ENCODE assay signal across 26 cellular contexts in the genomic region with DNA sequence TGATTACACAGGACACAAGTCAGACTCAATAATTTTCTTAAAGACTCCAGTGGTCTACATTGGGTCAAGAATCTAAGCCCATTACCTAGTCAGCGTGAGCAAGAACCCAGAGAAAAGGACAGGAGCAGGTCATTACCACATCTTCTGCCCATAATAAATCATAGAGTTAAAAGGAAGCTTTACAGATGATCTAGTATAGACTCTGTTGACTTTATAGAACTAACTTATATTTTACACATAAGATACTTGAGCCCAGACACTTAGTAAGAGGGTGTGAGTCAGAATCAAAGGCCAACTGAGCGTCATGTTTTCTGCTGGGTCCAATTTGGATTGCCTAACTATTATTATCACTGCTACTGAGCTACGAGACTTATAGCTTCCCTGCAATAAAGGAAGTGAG.
DNase-seq lines count a peak whose midpoint lies in the region; TF ChIP-seq lines count a peak whose summit lies in the region.
"Had no signal": no experiment of that assay in that cellular context is flagged by ENCODE, and none has a peak within 500 bp of the region (broad histone marks: within the 10 kb centered on the region; RNA-seq: fewer than 3 reads in every experiment).

No MANE protein-coding gene starts in this region.

- intact Hi-C loops in CD4-positive, alpha-beta memory T cell (cut with micrococcal nuclease) = no loop called here

- H3K27ac Mint-ChIP-seq in CD4-positive, alpha-beta memory T cell = peak overlapping the region in 1 of 7 donors; percentile 22
- H3K27ac Mint-ChIP-seq: activated CD4-positive, alpha-beta T cell treated with anti-CD3 and anti-CD28 coated beads for 36 hours; naive thymus-derived CD4-positive, alpha-beta T cell; stimulated activated naive CD8-positive, alpha-beta T cell treated with anti-CD3 and anti-CD28 coated beads, Interleukin-15, Interleukin-2, amounts not matched to agents 100 ng/mL and 50 ng/mL, for 24 hours; T-helper 1 cell treated with Interleukin-12 subunit alpha and Interleukin-12 subunit beta and Interleukin-4 antibody, amounts not matched to agents 30 μg/mL and 1 μg/mL, for 36 hours had no signal

- H3K9me3 Mint-ChIP-seq in CD4-positive, alpha-beta memory T cell = peaks cover 0 to 8% (median under 1%) of the 10 kb centered on the region in 8 donors
- H3K9me3 Mint-ChIP-seq: activated T-cell treated with anti-CD3 and anti-CD28 coated beads, Interleukin-2, amount 50 U/mL, for 4 hours had no signal

- DNase-seq in Caki2 (ENCODE audit: low read depth) = peak; percentile 8
- DNase-seq in HT1080 (ENCODE audit: low read depth) = peak; percentile 64
- DNase-seq in astrocyte of the cerebellum (ENCODE audit: low read depth) = peak; percentile 9
- DNase-seq in foreskin fibroblast = peak; percentile 8 to 10
- DNase-seq in iPS-NIHi11 (ENCODE audit: low spot score) = no peak
- DNase-seq in activated T-cell treated with anti-CD3 and anti-CD28 coated beads, Interleukin-2, amount 50 U/mL, for 1 hour = no peak
- DNase-seq in NCI-H446 treated with DMSO at 0.1 percent for 48 hours (lab: John Stamatoyannopoulos, UW) = no peak
- DNase-seq in CD4-positive, alpha-beta memory T cell = no peak
- DNase-seq: activated CD4-positive, alpha-beta T cell treated with anti-CD3 and anti-CD28 coated beads for 36 hours; activated CD8-positive, alpha-beta memory T cell treated with anti-CD3 and anti-CD28 coated beads for 24 hours; activated naive CD4-positive, alpha-beta T cell; activated T-cell treated with anti-CD3 and anti-CD28 coated beads, Interleukin-2, amount 50 U/mL, for 4 hours; amniotic stem cell; effector CD4-positive, alpha-beta T cell; mesendoderm; MV-4-11; naive thymus-derived CD4-positive, alpha-beta T cell; NCI-H1694 treated with DMSO at 0.1 percent for 48 hours; NCI-H748 treated with DMSO at 0.1 percent for 48 hours; occipital lobe; SJCRH30; stimulated activated CD4-positive, alpha-beta T cell treated with anti-CD3 and anti-CD28 coated beads, Interleukin-4, amount 100 ng/mL, for 24 hours; tibial artery had no signal

- no peak overlapping the region for H3K27ac ChIP-seq in CD4-positive, alpha-beta memory T cell (ENCODE audit: low read depth, low read length)
- H3K27ac ChIP-seq: esophagus muscularis mucosa, SJCRH30, tibial artery had no signal

- no peaks in the 10 kb centered on the region for H3K27me3 ChIP-seq in CD4-positive, alpha-beta memory T cell (ENCODE audit: insufficient read depth, low read length)
- H3K27me3 ChIP-seq: tibial artery had no signal

- H3K4me3 ChIP-seq in astrocyte of the cerebellum (ENCODE audit: low read depth, low read length) (no peak overlapping the region), foreskin fibroblast (ENCODE audit: low read depth in 1 of 2, low read length in 2 of 2) (no peak overlapping the region)
- no peak overlapping the region for H3K4me3 ChIP-seq in CD4-positive, alpha-beta memory T cell (ENCODE audit: low read length in 2 of 2)
- H3K4me3 ChIP-seq: esophagus muscularis mucosa, SJCRH30, tibial artery had no signal

- no peaks in the 10 kb centered on the region for H3K36me3 Mint-ChIP-seq in CD4-positive, alpha-beta memory T cell
- H3K36me3 Mint-ChIP-seq: naive thymus-derived CD4-positive, alpha-beta T cell had no signal

- TF ChIP-seq CTCF in astrocyte of the cerebellum (IDR thresholded peaks at IDR 0.05; ENCODE audit: low read depth, low read length, missing control alignments) (no peak), foreskin fibroblast (IDR thresholded peaks at IDR 0.05; ENCODE audit: low read depth, low read length) (no peak)

- no peak overlapping the region for H3K4me3 Mint-ChIP-seq in CD4-positive, alpha-beta memory T cell
- H3K4me3 Mint-ChIP-seq: activated CD4-positive, alpha-beta T cell treated with anti-CD3 and anti-CD28 coated beads for 36 hours; activated T-cell treated with anti-CD3 and anti-CD28 coated beads, Interleukin-2, amount 50 U/mL, for 4 hours; naive thymus-derived CD4-positive, alpha-beta T cell; stimulated activated naive CD8-positive, alpha-beta T cell treated with anti-CD3 and anti-CD28 coated beads, Interleukin-15, Interleukin-2, amounts not matched to agents 100 ng/mL and 50 ng/mL, for 24 hours; T-helper 1 cell treated with Interleukin-12 subunit alpha and Interleukin-12 subunit beta and Interleukin-4 antibody, amounts not matched to agents 30 μg/mL and 1 μg/mL, for 36 hours had no signal

- H3K4me1 ChIP-seq in CD4-positive, alpha-beta memory T cell (ENCODE audit: insufficient read depth, low read length) = no peaks in the 10 kb centered on the region
- H3K4me1 ChIP-seq: esophagus muscularis mucosa, SJCRH30, tibial artery had no signal

- CTCF ChIA-PET in CD4-positive, alpha-beta memory T cell (lab: Charles Lee; ENCODE audit: partially characterized antibody) = no interaction called here

- H3K27me3 Mint-ChIP-seq in CD4-positive, alpha-beta memory T cell = no peaks in the 10 kb centered on the region
- H3K27me3 Mint-ChIP-seq: activated CD4-positive, alpha-beta T cell treated with anti-CD3 and anti-CD28 coated beads for 36 hours; naive thymus-derived CD4-positive, alpha-beta T cell; stimulated activated naive CD8-positive, alpha-beta T cell treated with anti-CD3 and anti-CD28 coated beads, Interleukin-15, Interleukin-2, amounts not matched to agents 100 ng/mL and 50 ng/mL, for 24 hours had no signal

- no peaks in the 10 kb centered on the region for H3K9me3 ChIP-seq in CD4-positive, alpha-beta memory T cell (ENCODE audit: control insufficient read depth in 1 of 2, low read length in 2 of 2)
- H3K9me3 ChIP-seq: esophagus muscularis mucosa, SJCRH30 had no signal

- POLR2A ChIA-PET in CD4-positive, alpha-beta memory T cell (lab: Charles Lee; ENCODE audit: partially characterized antibody) = no interaction called here

- no peaks in the 10 kb centered on the region for H3K36me3 ChIP-seq in CD4-positive, alpha-beta memory T cell (ENCODE audit: insufficient read depth, low read length)
- H3K36me3 ChIP-seq: esophagus muscularis mucosa, SJCRH30, tibial artery had no signal

- in situ Hi-C loops in Caki2 (cut with HindIII; ENCODE audit: low pct_unique_long_range_greater_than_20kb, low sequenced_read_pairs) = no loop called here
- in situ Hi-C loops in astrocyte of the cerebellum (cut with HindIII; ENCODE audit: low sequenced_read_pairs) = no loop called here

- H3K4me1 Mint-ChIP-seq in CD4-positive, alpha-beta memory T cell = no peaks in the 10 kb centered on the region
- H3K4me1 Mint-ChIP-seq: activated CD4-positive, alpha-beta T cell treated with anti-CD3 and anti-CD28 coated beads for 36 hours; naive thymus-derived CD4-positive, alpha-beta T cell had no signal

Comparison
In these comparisons a context has a peak if more than half of its experiments do, and no peak if none do; other contexts are left out.
1. DNase-seq: peak in Caki2 (single experiment), HT1080 (single experiment), astrocyte of the cerebellum (single experiment) and foreskin fibroblast (2 of 2); none in iPS-NIHi11 (single experiment), activated T-cell treated with anti-CD3 and anti-CD28 coated beads, Interleukin-2, amount 50 U/mL, for 1 hour (single experiment), NCI-H446 treated with DMSO at 0.1 percent for 48 hours (single experiment) and CD4-positive, alpha-beta memory T cell (0 of 5).